Comparison of ENCODE assay signal across 1 cellular context in the genomic region with DNA sequence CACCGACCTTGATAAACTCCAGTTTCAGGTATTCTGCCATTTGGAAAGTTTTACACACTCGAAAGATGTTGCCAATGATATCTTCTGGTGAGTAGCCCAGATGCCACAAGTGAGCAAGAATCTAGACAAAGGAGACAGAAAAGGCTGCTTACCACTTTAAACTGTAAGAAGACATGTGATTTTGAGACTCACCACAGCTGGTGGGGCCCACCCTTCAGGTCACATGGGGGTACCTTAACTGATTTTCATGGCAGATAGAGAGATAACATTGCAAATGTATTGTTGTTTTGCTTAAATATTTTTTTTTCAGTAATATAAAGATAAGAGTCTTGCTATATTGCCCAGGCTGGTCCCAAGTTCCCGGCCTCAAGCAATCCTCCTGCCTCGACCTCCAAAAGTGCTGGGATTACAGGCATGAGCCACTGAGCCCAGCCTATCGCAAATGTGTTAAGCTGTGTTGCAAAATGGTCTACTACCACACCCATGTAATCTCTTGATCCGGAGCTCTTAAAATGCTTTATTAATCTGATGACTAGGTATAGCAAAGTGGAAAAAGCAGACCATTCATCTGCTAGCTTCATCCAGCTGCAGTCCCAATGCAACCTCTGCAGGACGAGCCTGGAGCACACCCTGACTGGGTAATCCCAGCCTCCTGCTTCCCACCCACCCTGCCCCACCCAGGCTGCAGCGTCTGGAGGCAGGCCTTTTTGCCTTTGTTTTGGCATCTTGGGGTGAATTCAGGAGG.
TF ChIP-seq lines count a peak whose summit lies in the region.

No MANE protein-coding gene starts in this region.

TF ChIP-seq in HEK293, 187 proteins besides CTCF, POLR2A, EP300 and RAD21 (continued from another document):
- TF ChIP-seq, protein P1, sequence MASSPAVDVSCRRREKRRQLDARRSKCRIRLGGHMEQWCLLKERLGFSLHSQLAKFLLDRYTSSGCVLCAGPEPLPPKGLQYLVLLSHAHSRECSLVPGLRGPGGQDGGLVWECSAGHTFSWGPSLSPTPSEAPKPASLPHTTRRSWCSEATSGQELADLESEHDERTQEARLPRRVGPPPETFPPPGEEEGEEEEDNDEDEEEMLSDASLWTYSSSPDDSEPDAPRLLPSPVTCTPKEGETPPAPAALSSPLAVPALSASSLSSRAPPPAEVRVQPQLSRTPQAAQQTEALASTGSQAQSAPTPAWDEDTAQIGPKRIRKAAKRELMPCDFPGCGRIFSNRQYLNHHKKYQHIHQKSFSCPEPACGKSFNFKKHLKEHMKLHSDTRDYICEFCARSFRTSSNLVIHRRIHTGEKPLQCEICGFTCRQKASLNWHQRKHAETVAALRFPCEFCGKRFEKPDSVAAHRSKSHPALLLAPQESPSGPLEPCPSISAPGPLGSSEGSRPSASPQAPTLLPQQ (tag by site-specific recombination; IDR thresholded peaks at IDR 0.05) = peak; percentile 77
- no peak for TF ChIP-seq ZNF174 (tag by site-specific recombination; IDR thresholded peaks at IDR 0.05)
- no peak for TF ChIP-seq ZNF132 (tag by site-specific recombination; IDR thresholded peaks at IDR 0.05; ENCODE audit: borderline replicate concordance)
- TF ChIP-seq, protein P2, sequence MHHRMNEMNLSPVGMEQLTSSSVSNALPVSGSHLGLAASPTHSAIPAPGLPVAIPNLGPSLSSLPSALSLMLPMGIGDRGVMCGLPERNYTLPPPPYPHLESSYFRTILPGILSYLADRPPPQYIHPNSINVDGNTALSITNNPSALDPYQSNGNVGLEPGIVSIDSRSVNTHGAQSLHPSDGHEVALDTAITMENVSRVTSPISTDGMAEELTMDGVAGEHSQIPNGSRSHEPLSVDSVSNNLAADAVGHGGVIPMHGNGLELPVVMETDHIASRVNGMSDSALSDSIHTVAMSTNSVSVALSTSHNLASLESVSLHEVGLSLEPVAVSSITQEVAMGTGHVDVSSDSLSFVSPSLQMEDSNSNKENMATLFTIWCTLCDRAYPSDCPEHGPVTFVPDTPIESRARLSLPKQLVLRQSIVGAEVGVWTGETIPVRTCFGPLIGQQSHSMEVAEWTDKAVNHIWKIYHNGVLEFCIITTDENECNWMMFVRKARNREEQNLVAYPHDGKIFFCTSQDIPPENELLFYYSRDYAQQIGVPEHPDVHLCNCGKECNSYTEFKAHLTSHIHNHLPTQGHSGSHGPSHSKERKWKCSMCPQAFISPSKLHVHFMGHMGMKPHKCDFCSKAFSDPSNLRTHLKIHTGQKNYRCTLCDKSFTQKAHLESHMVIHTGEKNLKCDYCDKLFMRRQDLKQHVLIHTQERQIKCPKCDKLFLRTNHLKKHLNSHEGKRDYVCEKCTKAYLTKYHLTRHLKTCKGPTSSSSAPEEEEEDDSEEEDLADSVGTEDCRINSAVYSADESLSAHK (tag by site-specific recombination; IDR thresholded peaks at IDR 0.05) = no peak
- TF ChIP-seq, protein P3, sequence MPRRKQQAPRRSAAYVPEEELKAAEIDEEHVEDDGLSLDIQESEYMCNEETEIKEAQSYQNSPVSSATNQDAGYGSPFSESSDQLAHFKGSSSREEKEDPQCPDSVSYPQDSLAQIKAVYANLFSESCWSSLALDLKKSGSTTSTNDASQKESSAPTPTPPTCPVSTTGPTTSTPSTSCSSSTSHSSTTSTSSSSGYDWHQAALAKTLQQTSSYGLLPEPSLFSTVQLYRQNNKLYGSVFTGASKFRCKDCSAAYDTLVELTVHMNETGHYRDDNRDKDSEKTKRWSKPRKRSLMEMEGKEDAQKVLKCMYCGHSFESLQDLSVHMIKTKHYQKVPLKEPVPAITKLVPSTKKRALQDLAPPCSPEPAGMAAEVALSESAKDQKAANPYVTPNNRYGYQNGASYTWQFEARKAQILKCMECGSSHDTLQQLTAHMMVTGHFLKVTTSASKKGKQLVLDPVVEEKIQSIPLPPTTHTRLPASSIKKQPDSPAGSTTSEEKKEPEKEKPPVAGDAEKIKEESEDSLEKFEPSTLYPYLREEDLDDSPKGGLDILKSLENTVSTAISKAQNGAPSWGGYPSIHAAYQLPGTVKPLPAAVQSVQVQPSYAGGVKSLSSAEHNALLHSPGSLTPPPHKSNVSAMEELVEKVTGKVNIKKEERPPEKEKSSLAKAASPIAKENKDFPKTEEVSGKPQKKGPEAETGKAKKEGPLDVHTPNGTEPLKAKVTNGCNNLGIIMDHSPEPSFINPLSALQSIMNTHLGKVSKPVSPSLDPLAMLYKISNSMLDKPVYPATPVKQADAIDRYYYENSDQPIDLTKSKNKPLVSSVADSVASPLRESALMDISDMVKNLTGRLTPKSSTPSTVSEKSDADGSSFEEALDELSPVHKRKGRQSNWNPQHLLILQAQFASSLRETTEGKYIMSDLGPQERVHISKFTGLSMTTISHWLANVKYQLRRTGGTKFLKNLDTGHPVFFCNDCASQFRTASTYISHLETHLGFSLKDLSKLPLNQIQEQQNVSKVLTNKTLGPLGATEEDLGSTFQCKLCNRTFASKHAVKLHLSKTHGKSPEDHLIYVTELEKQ (tag by site-specific recombination; IDR thresholded peaks at IDR 0.05; ENCODE audit: borderline replicate concordance) = no peak
- no peak for TF ChIP-seq ZNF501 (tag by site-specific recombination; IDR thresholded peaks at IDR 0.05)
- no peak for TF ChIP-seq ZNF521 (tag by site-specific recombination; IDR thresholded peaks at IDR 0.05)
- TF ChIP-seq, protein P4, sequence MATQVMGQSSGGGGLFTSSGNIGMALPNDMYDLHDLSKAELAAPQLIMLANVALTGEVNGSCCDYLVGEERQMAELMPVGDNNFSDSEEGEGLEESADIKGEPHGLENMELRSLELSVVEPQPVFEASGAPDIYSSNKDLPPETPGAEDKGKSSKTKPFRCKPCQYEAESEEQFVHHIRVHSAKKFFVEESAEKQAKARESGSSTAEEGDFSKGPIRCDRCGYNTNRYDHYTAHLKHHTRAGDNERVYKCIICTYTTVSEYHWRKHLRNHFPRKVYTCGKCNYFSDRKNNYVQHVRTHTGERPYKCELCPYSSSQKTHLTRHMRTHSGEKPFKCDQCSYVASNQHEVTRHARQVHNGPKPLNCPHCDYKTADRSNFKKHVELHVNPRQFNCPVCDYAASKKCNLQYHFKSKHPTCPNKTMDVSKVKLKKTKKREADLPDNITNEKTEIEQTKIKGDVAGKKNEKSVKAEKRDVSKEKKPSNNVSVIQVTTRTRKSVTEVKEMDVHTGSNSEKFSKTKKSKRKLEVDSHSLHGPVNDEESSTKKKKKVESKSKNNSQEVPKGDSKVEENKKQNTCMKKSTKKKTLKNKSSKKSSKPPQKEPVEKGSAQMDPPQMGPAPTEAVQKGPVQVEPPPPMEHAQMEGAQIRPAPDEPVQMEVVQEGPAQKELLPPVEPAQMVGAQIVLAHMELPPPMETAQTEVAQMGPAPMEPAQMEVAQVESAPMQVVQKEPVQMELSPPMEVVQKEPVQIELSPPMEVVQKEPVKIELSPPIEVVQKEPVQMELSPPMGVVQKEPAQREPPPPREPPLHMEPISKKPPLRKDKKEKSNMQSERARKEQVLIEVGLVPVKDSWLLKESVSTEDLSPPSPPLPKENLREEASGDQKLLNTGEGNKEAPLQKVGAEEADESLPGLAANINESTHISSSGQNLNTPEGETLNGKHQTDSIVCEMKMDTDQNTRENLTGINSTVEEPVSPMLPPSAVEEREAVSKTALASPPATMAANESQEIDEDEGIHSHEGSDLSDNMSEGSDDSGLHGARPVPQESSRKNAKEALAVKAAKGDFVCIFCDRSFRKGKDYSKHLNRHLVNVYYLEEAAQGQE (tag by site-specific recombination; IDR thresholded peaks at IDR 0.05) = no peak
- no peak for TF ChIP-seq KLF9 (tag by site-specific recombination; IDR thresholded peaks at IDR 0.05; ENCODE audit: low read depth)
- TF ChIP-seq ZNF157 (tag by site-specific recombination; IDR thresholded peaks at IDR 0.05) = no peak
- peak; percentile 59; the same call in 1 of the 2 replicates for TF ChIP-seq ZFP69B (tag by site-specific recombination; IDR thresholded peaks at IDR 0.05)
- no peak for TF ChIP-seq ZNF214 (tag by site-specific recombination; IDR thresholded peaks at IDR 0.05; ENCODE audit: borderline replicate concordance)
- no peak for TF ChIP-seq ZNF768 (tag by site-specific recombination; IDR thresholded peaks at IDR 0.05)
